In genomic region chr19:35000647-35001501, GRCh38 we compare ENCODE assay signal across 9 cellular contexts. TPM values are rescaled to one million over a fixed set of nuclear protein-coding genes. Genes with fewer than 3 reads are reported as not detected.
DNase-seq lines count a peak whose midpoint lies in the region; ATAC-seq and TF ChIP-seq lines count a peak whose summit lies in the region.
"Had no signal": no experiment of that assay in that cellular context is flagged by ENCODE, and none has a peak within 500 bp of the region (broad histone marks: within the 10 kb centered on the region; RNA-seq: fewer than 3 reads in every experiment).

No MANE protein-coding gene starts in this region.

- H3K36me3 ChIP-seq in cardiac muscle cell, result no peaks in the 10 kb centered on the region
- no peaks in the 10 kb centered on the region for H3K36me3 ChIP-seq in prostate gland

- H3K4me1 Mint-ChIP-seq in Calu3 (ENCODE audit: low read depth, unreplicated experiment), result peaks cover 66% of the 10 kb centered on the region
- peaks cover 65% of the 10 kb centered on the region for H3K4me1 Mint-ChIP-seq in activated naive CD4-positive, alpha-beta T cell treated with anti-CD3 and anti-CD28 coated beads for 36 hours (ENCODE audit: low read depth)

- H3K4me1 ChIP-seq in cardiac muscle cell (ENCODE audit: low read depth), result peaks cover 11% of the 10 kb centered on the region
- H3K4me1 ChIP-seq in prostate gland (replicated peaks), result peaks cover 18% of the 10 kb centered on the region

- H3K36me3 Mint-ChIP-seq in Calu3 (ENCODE audit: insufficient read depth, unreplicated experiment), result peaks cover 67% of the 10 kb centered on the region
- peaks cover 34% of the 10 kb centered on the region for H3K36me3 Mint-ChIP-seq in activated naive CD4-positive, alpha-beta T cell treated with anti-CD3 and anti-CD28 coated beads for 36 hours (ENCODE audit: low read depth)

- H3K27ac Mint-ChIP-seq in Calu3 (ENCODE audit: unreplicated experiment), result peak overlapping the region; percentile 88
- peak overlapping the region; percentile 96 for H3K27ac Mint-ChIP-seq in activated naive CD4-positive, alpha-beta T cell treated with anti-CD3 and anti-CD28 coated beads for 36 hours

- CTCF ChIA-PET in Calu3 (lab: Charles Lee), result interaction anchor here (0.6 to 0.8 kb wide), 4 partner anchors 12 to 626 kb away, joined by 3 to 4 read pairs (median 4); no protein-coding TSS in a partner anchor
- CTCF ChIA-PET in activated naive CD4-positive, alpha-beta T cell treated with anti-CD3 and anti-CD28 coated beads for 36 hours (lab: Charles Lee), result interaction anchor here (0.6 to 4.6 kb wide), 8 partner anchors 10 to 1529 kb away, joined by 3 to 25 read pairs (median 4); no protein-coding TSS in a partner anchor

- no peaks in the 10 kb centered on the region for H3K27me3 Mint-ChIP-seq in Calu3 (ENCODE audit: unreplicated experiment)
- H3K27me3 Mint-ChIP-seq in activated naive CD4-positive, alpha-beta T cell treated with anti-CD3 and anti-CD28 coated beads for 36 hours (ENCODE audit: low read depth), result no peaks in the 10 kb centered on the region

- H3K9me3 Mint-ChIP-seq in Calu3 (ENCODE audit: low read depth, unreplicated experiment), result no peaks in the 10 kb centered on the region
- no peaks in the 10 kb centered on the region for H3K9me3 Mint-ChIP-seq in activated naive CD4-positive, alpha-beta T cell treated with anti-CD3 and anti-CD28 coated beads for 36 hours

- TF ChIP-seq CTCF in Calu3 (IDR thresholded peaks at IDR 0.05; ENCODE audit: unreplicated experiment) (no peak), cardiac muscle cell (IDR thresholded peaks at IDR 0.05; ENCODE audit: low read depth, low read length) (no peak), prostate gland (IDR thresholded peaks at IDR 0.05) (no peak)

- 2% methylated on average over 30 of the region's 46 CpGs for WGBS in prostate gland

- H3K4me3 Mint-ChIP-seq in Calu3 (ENCODE audit: low read depth, unreplicated experiment), result peak overlapping the region; percentile 88
- peak overlapping the region; percentile 98 for H3K4me3 Mint-ChIP-seq in activated naive CD4-positive, alpha-beta T cell treated with anti-CD3 and anti-CD28 coated beads for 36 hours

- H3K9me3 ChIP-seq in cardiac muscle cell (ENCODE audit: low read depth) (no peaks in the 10 kb centered on the region), prostate gland (no peaks in the 10 kb centered on the region)

- H3K27ac ChIP-seq in cardiac muscle cell (peak overlapping the region; percentile 93), prostate gland (peak overlapping the region; percentile 97 to 99)

- no peak for TF ChIP-seq POLR2A in prostate gland (IDR thresholded peaks at IDR 0.05)

- intact Hi-C loops in Calu3 (cut with micrococcal nuclease; ENCODE audit: unreplicated experiment) (loop anchor here (10.0 kb wide), 1 partner anchor 76 kb away; the partner anchor contains the start of gene ZNF30), prostate gland (cut with DNase I) (no loop called here)
- intact Hi-C loops in activated naive CD4-positive, alpha-beta T cell treated with anti-CD3 and anti-CD28 coated beads for 36 hours (cut with micrococcal nuclease), result loop anchor here (1.0 to 5.0 kb wide), 5 partner anchors 12 to 642 kb away; partner anchors contain the start of genes GPI, SCGB2B2, ZNF30 and ZNF302

- H3K4me3 ChIP-seq in cardiac muscle cell, result peak overlapping the region; percentile 98
- H3K4me3 ChIP-seq in prostate gland, result peak overlapping the region; percentile 95 to 96

- H3K27me3 ChIP-seq in cardiac muscle cell (no peaks in the 10 kb centered on the region), prostate gland (replicated peaks; ENCODE audit: insufficient read depth) (no peaks in the 10 kb centered on the region)

- ATAC-seq in HG02588 (IDR thresholded peaks at IDR 0.05; ENCODE audit: unreplicated experiment) (peak; percentile 3), HG03571 (IDR thresholded peaks at IDR 0.05; ENCODE audit: unreplicated experiment) (no peak)

- BruUV-seq in Calu3 (replicated peaks; lab: Mats Ljungman, UMichigan), result no TSS peak

- DNase-seq in Calu3, result peak; percentile 24
- peak; percentile 56 for DNase-seq in RPMI7951 (ENCODE audit: low read depth)
- peak; percentile 71 for DNase-seq in activated naive CD4-positive, alpha-beta T cell treated with anti-CD3 and anti-CD28 coated beads for 36 hours
- peak; percentile 43 to 45 for DNase-seq in cardiac muscle cell (ENCODE audit: low read depth in 1 of 2, low spot score in 1 of 2)
- DNase-seq in prostate gland (ENCODE audit: low spot score), result peak; percentile 38
- no peak for DNase-seq in mucosa of gallbladder (ENCODE audit: low spot score)

RNA-seq across cellular contexts. Expression of gene GRAMD1A, which starts 0.8 kb away (rescaled TPM):
- total RNA-seq in Calu3 (2022), result 114 and 126 TPM in 2 replicates
- 18.0 and 21.9 TPM in 2 replicates for total RNA-seq in RPMI7951 (2014; rRNA removed; shearing (Covaris generic))
- 100 to 1,000 TPM; 117 to 125 TPM for total RNA-seq in activated naive CD4-positive, alpha-beta T cell treated with anti-CD3 and anti-CD28 coated beads for 36 hours
- total RNA-seq in cardiac muscle cell, result 68.8 and 113 TPM in 2 replicates
- 84.6 and 127 TPM in 2 replicates for polyA plus RNA-seq in cardiac muscle cell
- total RNA-seq in prostate gland, result 100 to 1,000 TPM in 1 of 2 donors, 10 to 100 TPM in 1; 32.2 to 120 TPM
- total RNA-seq in mucosa of gallbladder, result 31.7 TPM

RNA-seq across cellular contexts. Expression of gene SCN1B, which starts 29.4 kb away (rescaled TPM):
- total RNA-seq in Calu3 (2022), result 1.4 and 2.1 TPM in 2 replicates
- 4.9 and 8.4 TPM in 2 replicates for total RNA-seq in RPMI7951 (2014; rRNA removed; shearing (Covaris generic))
- under 1 TPM; 0.83 to 0.89 TPM for total RNA-seq in activated naive CD4-positive, alpha-beta T cell treated with anti-CD3 and anti-CD28 coated beads for 36 hours
- 1.2 and 4.2 TPM in 2 replicates for total RNA-seq in cardiac muscle cell
- polyA plus RNA-seq in cardiac muscle cell, result 1.6 and 2.2 TPM in 2 replicates
- 10 to 100 TPM in 1 of 2 donors, 1 to 10 TPM in 1; 9.7 to 10.6 TPM for total RNA-seq in prostate gland
- 4.8 TPM for total RNA-seq in mucosa of gallbladder

RNA-seq across cellular contexts. Expression of gene ZNF792, which starts 36.8 kb away (rescaled TPM):
- total RNA-seq in Calu3 (2022) (9.1 and 9.3 TPM in 2 replicates), cardiac muscle cell (8.9 and 14.0 TPM in 2 replicates), prostate gland (1 to 10 TPM; 8.2 to 9.3 TPM), mucosa of gallbladder (8.9 TPM)
- 7.2 and 7.4 TPM in 2 replicates for total RNA-seq in RPMI7951 (2014; rRNA removed; shearing (Covaris generic))
- total RNA-seq in activated naive CD4-positive, alpha-beta T cell treated with anti-CD3 and anti-CD28 coated beads for 36 hours, result 1 to 10 TPM; 3.1 to 3.5 TPM
- 2.6 and 4.6 TPM in 2 replicates for polyA plus RNA-seq in cardiac muscle cell

RNA-seq across cellular contexts. Expression of gene HPN, which starts 40.6 kb away (rescaled TPM):
- total RNA-seq in Calu3 (2022) (1.4 and 2.2 TPM in 2 replicates), cardiac muscle cell (12.9 and 36.2 TPM in 2 replicates), prostate gland (10 to 100 TPM; 14.8 to 22.6 TPM), mucosa of gallbladder (21.4 TPM)
- 0.10 TPM in 1 of 2 replicates, not detected in the other for total RNA-seq in RPMI7951 (2014; rRNA removed; shearing (Covaris generic))
- not detected for total RNA-seq in activated naive CD4-positive, alpha-beta T cell treated with anti-CD3 and anti-CD28 coated beads for 36 hours
- 21.3 and 43.7 TPM in 2 replicates for polyA plus RNA-seq in cardiac muscle cell
- total RNA-seq: activated CD8-positive, alpha-beta memory T cell treated with anti-CD3 and anti-CD28 coated beads for 36 hours had no signal
